8 cellular contexts compared by ENCODE assay signal in the genomic region with DNA sequence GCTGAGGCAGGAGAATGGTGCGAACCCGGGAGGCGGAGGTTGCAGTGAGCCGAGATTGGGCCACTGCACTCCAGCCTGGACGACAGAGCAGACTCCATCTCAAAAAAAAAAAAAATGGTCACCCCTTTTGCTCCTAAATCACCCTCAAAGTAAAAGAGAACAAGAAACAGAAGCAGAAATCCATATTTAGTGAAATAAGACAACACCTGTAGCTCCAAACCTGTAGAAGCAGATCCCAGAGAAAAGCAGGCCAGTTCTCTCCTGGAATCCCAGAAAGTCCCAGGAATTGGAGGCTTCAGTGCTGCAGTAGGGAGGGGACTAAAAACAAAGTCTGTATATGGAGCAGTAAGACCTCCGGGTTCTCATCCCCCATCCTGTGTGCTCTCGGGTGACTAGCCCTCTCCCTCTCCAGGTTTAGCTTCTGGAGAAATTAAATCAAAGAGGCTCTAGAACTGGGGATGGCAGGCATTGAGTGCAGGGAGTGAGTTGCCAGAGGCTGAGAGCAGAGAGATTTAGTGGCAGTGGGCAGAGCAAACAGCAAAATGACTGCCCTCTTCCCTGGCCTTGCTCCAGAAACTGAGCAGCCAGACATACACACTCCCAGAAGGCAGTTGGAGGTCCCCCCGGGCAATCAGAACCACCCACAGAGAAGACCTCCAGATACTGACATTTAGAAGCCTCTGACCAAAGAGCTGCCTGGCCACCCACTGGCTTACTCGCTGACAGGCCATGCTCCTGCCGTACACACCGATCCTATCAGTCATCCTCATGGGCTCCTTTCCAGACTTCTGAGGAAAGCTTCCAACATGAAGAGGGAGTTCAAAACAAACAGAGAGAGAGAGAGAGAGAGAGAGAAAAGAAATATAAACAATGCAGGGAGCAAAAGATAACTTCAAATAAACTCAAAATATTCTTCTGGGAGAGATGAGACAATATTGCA. TPM values are rescaled to one million over a fixed set of nuclear protein-coding genes. Genes with fewer than 3 reads are reported as not detected.
DNase-seq lines count a peak whose midpoint lies in the region; ATAC-seq and TF ChIP-seq lines count a peak whose summit lies in the region.

No MANE protein-coding gene starts in this region.

- peaks cover 6% of the 10 kb centered on the region for H3K27me3 Mint-ChIP-seq in neural progenitor cell (ENCODE audit: insufficient read depth, low read depth)
- no peaks in the 10 kb centered on the region for H3K27me3 Mint-ChIP-seq in CD4-positive, alpha-beta T cell

- no peaks in the 10 kb centered on the region for H3K9me3 Mint-ChIP-seq in neural progenitor cell
- no peaks in the 10 kb centered on the region for H3K9me3 Mint-ChIP-seq in CD4-positive, alpha-beta T cell

- no peaks in the 10 kb centered on the region for H3K4me1 ChIP-seq in neural progenitor cell

- TF ChIP-seq CTCF in BJ (IDR thresholded peaks at IDR 0.05; ENCODE audit: insufficient read depth, low read depth, low read length) (no peak), epithelial cell of esophagus (IDR thresholded peaks at IDR 0.05; ENCODE audit: insufficient read depth, low read depth, low read length, missing control alignments) (no peak), neural progenitor cell (IDR thresholded peaks at IDR 0.05) (no peak)
- TF ChIP-seq CTCF in CD4-positive, alpha-beta T cell (IDR thresholded peaks at IDR 0.05) = no peak

- H4K20me1 ChIP-seq in neural progenitor cell (ENCODE audit: low read depth) = no peaks in the 10 kb centered on the region

- no peak overlapping the region for H3K9ac ChIP-seq in neural progenitor cell

- H3K27me3 ChIP-seq in BJ (ENCODE audit: control insufficient read depth, insufficient read depth, low read length) (no peaks in the 10 kb centered on the region), neural progenitor cell (peaks cover 47% of the 10 kb centered on the region)
- no peaks in the 10 kb centered on the region for H3K27me3 ChIP-seq in CD4-positive, alpha-beta T cell (ENCODE audit: control insufficient read depth, insufficient read depth, low read length)

- no peaks in the 10 kb centered on the region for H3K36me3 Mint-ChIP-seq in neural progenitor cell
- no peaks in the 10 kb centered on the region for H3K36me3 Mint-ChIP-seq in CD4-positive, alpha-beta T cell (ENCODE audit: low read depth)

- H3F3A ChIP-seq in neural progenitor cell (ENCODE audit: low read depth) = no peaks in the 10 kb centered on the region

- DNase-seq in BJ (ENCODE audit: low read depth) (peak; percentile 81), NCI-H345 (lab: John Stamatoyannopoulos, UW) (peak; percentile 63), epithelial cell of esophagus (ENCODE audit: low read depth) (peak; percentile 87), neural progenitor cell (ENCODE audit: low spot score) (peak; percentile 26), COLO668 (lab: John Stamatoyannopoulos, UW; ENCODE audit: unreplicated experiment) (no peak)
- DNase-seq in CD4-positive, alpha-beta T cell = no peak

- no peak overlapping the region for H3K4me2 ChIP-seq in neural progenitor cell

- intact Hi-C loops in CD4-positive, alpha-beta T cell (cut with DNase I, micrococcal nuclease) = loop anchor here in 1 of 2 experiments (10.0 kb wide), 1 partner anchor 1768 kb away; a partner anchor contains a TSS

- ATAC-seq in CD4-positive, alpha-beta T cell (ENCODE audit: poor library complexity) = no peak
- ATAC-seq in HG03159 (IDR thresholded peaks at IDR 0.05; ENCODE audit: unreplicated experiment) (no peak), GM19467 (IDR thresholded peaks at IDR 0.05; ENCODE audit: unreplicated experiment) (no peak)

- no peak overlapping the region for H3K27ac ChIP-seq in neural progenitor cell
- H3K27ac ChIP-seq in CD4-positive, alpha-beta T cell (ENCODE audit: low read depth, low read length) = no peak overlapping the region

- H3K4me3 Mint-ChIP-seq in neural progenitor cell = peak overlapping the region; percentile 30
- no peak overlapping the region for H3K4me3 Mint-ChIP-seq in CD4-positive, alpha-beta T cell

- no peak overlapping the region for H2AFZ ChIP-seq in neural progenitor cell (replicated peaks)

- CTCF ChIA-PET in BJ (lab: Yijun Ruan, JAX) = interaction anchor here (0.9 to 1.5 kb wide), 4 partner anchors 17 to 51 kb away, joined by 3 to 9 read pairs (median 4); no protein-coding TSS in a partner anchor
- CTCF ChIA-PET in CD4-positive, alpha-beta T cell (lab: Charles Lee) = no interaction called here

- no peaks in the 10 kb centered on the region for H3K36me3 ChIP-seq in BJ (ENCODE audit: control insufficient read depth, insufficient read depth, low read length)
- H3K36me3 ChIP-seq in neural progenitor cell = no peaks in the 10 kb centered on the region

- H3K27ac Mint-ChIP-seq in neural progenitor cell = no peak overlapping the region
- no peak overlapping the region for H3K27ac Mint-ChIP-seq in CD4-positive, alpha-beta T cell

- H3K4me3 ChIP-seq in BJ (ENCODE audit: low read depth, low read length) (no peak overlapping the region), epithelial cell of esophagus (ENCODE audit: low read length) (no peak overlapping the region), neural progenitor cell (no peak overlapping the region)

- H3K4me1 Mint-ChIP-seq in neural progenitor cell = peaks cover 12% of the 10 kb centered on the region
- H3K4me1 Mint-ChIP-seq in CD4-positive, alpha-beta T cell (ENCODE audit: low read depth) = peaks cover 11% of the 10 kb centered on the region

- POLR2A ChIA-PET in BJ (lab: Charles Lee) = no interaction called here
- POLR2A ChIA-PET in CD4-positive, alpha-beta T cell (lab: Charles Lee) = no interaction called here

- no peaks in the 10 kb centered on the region for H3K79me2 ChIP-seq in neural progenitor cell (ENCODE audit: low read depth)

- H3K9me3 ChIP-seq in neural progenitor cell (ENCODE audit: low read depth) = no peaks in the 10 kb centered on the region
- no peaks in the 10 kb centered on the region for H3K9me3 ChIP-seq in CD4-positive, alpha-beta T cell (ENCODE audit: control insufficient read depth, low read length)

RNA-seq across cellular contexts. Expression of a gene that starts 6.3 kb away (rescaled TPM):
- polyA plus RNA-seq in BJ (2011; rRNA removed) = 3.3 and 4.8 TPM in 2 replicates
- polyA minus RNA-seq in BJ (2011; rRNA and poly(A)+ RNA removed) = 11.0 and 12.9 TPM in 2 replicates
- 1.9 and 4.3 TPM in 2 replicates for total RNA-seq in neural progenitor cell (ENCODE audit: low replicate concordance)
- 10 to 100 TPM; 98.0 to 99.3 TPM for total RNA-seq in CD4-positive, alpha-beta T cell

RNA-seq across cellular contexts. Expression of a gene that starts 50.6 kb away (rescaled TPM):
- polyA plus RNA-seq in BJ (2011; rRNA removed) = 2.7 and 3.4 TPM in 2 replicates
- 2.4 and 2.7 TPM in 2 replicates for polyA minus RNA-seq in BJ (2011; rRNA and poly(A)+ RNA removed)
- 22.1 and 41.3 TPM in 2 replicates for total RNA-seq in neural progenitor cell (ENCODE audit: low replicate concordance)
- total RNA-seq in CD4-positive, alpha-beta T cell = 1 to 10 TPM; 3.5 to 4.4 TPM

Comparison
In these comparisons a context has a peak if more than half of its experiments do, and no peak if none do; other contexts are left out.
1. DNase-seq: peak in BJ (single experiment), NCI-H345 (single experiment), epithelial cell of esophagus (single experiment) and neural progenitor cell (single experiment); none in COLO668 (single experiment) and CD4-positive, alpha-beta T cell (0 of 10).
2. RNA of a gene that starts 6.3 kb away (total RNA-seq): 98.0 to 99.3 TPM in CD4-positive, alpha-beta T cell; 1.9 to 4.3 TPM in neural progenitor cell; every median in the first group is over 10 times any median in the second.